Comparison of ENCODE assay signal across 17 cellular contexts in the genomic region with DNA sequence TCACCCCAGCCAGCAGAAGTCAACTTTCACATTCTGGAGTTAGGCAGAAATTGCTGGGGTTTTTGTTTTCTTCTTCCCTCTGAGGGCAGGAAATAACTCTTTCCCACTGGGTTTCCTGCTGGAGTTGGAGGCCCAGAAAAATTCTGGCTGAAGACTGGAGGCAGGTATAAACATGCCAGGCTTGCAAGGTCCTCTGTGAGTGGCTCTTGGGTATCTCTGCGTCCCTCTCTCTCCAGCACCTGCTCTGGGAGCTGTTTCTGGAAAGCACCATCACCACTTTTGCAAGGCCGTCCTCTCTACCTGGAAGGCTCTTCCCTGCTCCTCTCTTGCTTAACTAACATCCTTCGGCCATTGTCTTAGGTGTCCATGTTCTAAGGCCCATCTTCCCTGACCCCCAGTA.
DNase-seq lines count a peak whose midpoint lies in the region; ATAC-seq and TF ChIP-seq lines count a peak whose summit lies in the region.
"Had no signal": no experiment of that assay in that cellular context is flagged by ENCODE, and none has a peak within 500 bp of the region (broad histone marks: within the 10 kb centered on the region; RNA-seq: fewer than 3 reads in every experiment).

No MANE protein-coding gene starts in this region.

- H2AK5ac ChIP-seq in mesenchymal stem cell (ENCODE audit: low read length, severe bottlenecking), result no peak overlapping the region

- peak overlapping the region in 1 of 2 experiments; percentile 13 for H3K4ac ChIP-seq in mesenchymal stem cell (ENCODE audit: low read depth in 1 of 2, low read length in 2 of 2)

- 99% methylated on average over 3 of the region's 3 CpGs for WGBS in mesenchymal stem cell

- H3K27ac ChIP-seq in ACC112 (ENCODE audit: low read depth, low read length) (peak overlapping the region; percentile 98), mesenchymal stem cell (ENCODE audit: low read length, poor library complexity, severe bottlenecking) (no peak overlapping the region)
- no peak overlapping the region for H3K27ac ChIP-seq in CD4-positive, alpha-beta T cell (ENCODE audit: low read depth, low read length)

- H3K4me1 ChIP-seq in ACC112 (ENCODE audit: control insufficient read depth, insufficient read depth, low read length, unreplicated experiment) (peaks cover 51% of the 10 kb centered on the region), mesenchymal stem cell (ENCODE audit: control insufficient read depth, insufficient read depth, low read depth, low read length) (peaks cover 27% of the 10 kb centered on the region)

- CTCF ChIA-PET in activated CD4-positive, alpha-beta memory T cell treated with anti-CD3 and anti-CD28 coated beads, Interleukin-2, amount 10 ng/mL, durations not matched to agents 7 days and 5 days (lab: Charles Lee), result no interaction called here
- CTCF ChIA-PET in CD4-positive, alpha-beta T cell (lab: Charles Lee), result no interaction called here

- H3K4me2 ChIP-seq in mesenchymal stem cell (ENCODE audit: low read length, poor library complexity, severe bottlenecking), result no peak overlapping the region

- H3K14ac ChIP-seq in mesenchymal stem cell (ENCODE audit: low read length in 2 of 2), result no peak overlapping the region

- H2BK5ac ChIP-seq in mesenchymal stem cell (ENCODE audit: low read depth, low read length, poor library complexity, severe bottlenecking), result no peak overlapping the region

- H3K36me3 ChIP-seq in ACC112 (ENCODE audit: insufficient read depth, low read length) (no peaks in the 10 kb centered on the region), mesenchymal stem cell (ENCODE audit: control insufficient read depth in 1 of 2, insufficient read depth in 2 of 2, low read depth in 1 of 2, low read length in 2 of 2) (no peaks in the 10 kb centered on the region)

- H3K18ac ChIP-seq in mesenchymal stem cell (ENCODE audit: low read depth in 1 of 2, low read length in 2 of 2), result no peak overlapping the region

- intact Hi-C loops in CD4-positive, alpha-beta T cell (cut with DNase I, micrococcal nuclease), result no loop called here

- peaks cover 19% of the 10 kb centered on the region for H3K79me2 ChIP-seq in ACC112 (ENCODE audit: control insufficient read depth, insufficient read depth, low read length, unreplicated experiment)

- no peak overlapping the region for H3K4me3 Mint-ChIP-seq in HFFc6
- peak overlapping the region; percentile 37 for H3K4me3 Mint-ChIP-seq in endothelial cell (ENCODE audit: unreplicated experiment)
- H3K4me3 Mint-ChIP-seq in activated CD4-positive, alpha-beta memory T cell treated with anti-CD3 and anti-CD28 coated beads, Interleukin-2, amount 10 ng/mL, durations not matched to agents 7 days and 5 days, result no peak overlapping the region
- no peak overlapping the region for H3K4me3 Mint-ChIP-seq in CD4-positive, alpha-beta T cell
- H3K4me3 Mint-ChIP-seq: CD4-positive, CD25-positive, alpha-beta regulatory T cell; H9 had no signal

- H3K27me3 Mint-ChIP-seq in HFFc6 (ENCODE audit: insufficient read depth) (peaks cover 3% of the 10 kb centered on the region; the same call in 1 of the 2 replicates), endothelial cell (ENCODE audit: unreplicated experiment) (peaks cover 9% of the 10 kb centered on the region)
- H3K27me3 Mint-ChIP-seq in activated CD4-positive, alpha-beta memory T cell treated with anti-CD3 and anti-CD28 coated beads, Interleukin-2, amount 10 ng/mL, durations not matched to agents 7 days and 5 days, result peaks cover 11% of the 10 kb centered on the region
- H3K27me3 Mint-ChIP-seq in CD4-positive, alpha-beta T cell, result peaks cover 3% of the 10 kb centered on the region
- H3K27me3 Mint-ChIP-seq: CD4-positive, CD25-positive, alpha-beta regulatory T cell had no signal

- H4K91ac ChIP-seq in mesenchymal stem cell (ENCODE audit: low read length), result no peak overlapping the region

- H3K4me1 Mint-ChIP-seq in HFFc6 (ENCODE audit: low read depth) (peaks cover 46% of the 10 kb centered on the region), endothelial cell (ENCODE audit: unreplicated experiment) (peaks cover 18% of the 10 kb centered on the region)
- H3K4me1 Mint-ChIP-seq in activated CD4-positive, alpha-beta memory T cell treated with anti-CD3 and anti-CD28 coated beads, Interleukin-2, amount 10 ng/mL, durations not matched to agents 7 days and 5 days, result no peaks in the 10 kb centered on the region
- H3K4me1 Mint-ChIP-seq in CD4-positive, alpha-beta T cell (ENCODE audit: low read depth), result no peaks in the 10 kb centered on the region
- H3K4me1 Mint-ChIP-seq: CD4-positive, CD25-positive, alpha-beta regulatory T cell; IgD-negative memory B cell had no signal

- peaks cover 7% of the 10 kb centered on the region; the same call in 1 of the 2 replicates for H3K36me3 Mint-ChIP-seq in HFFc6 (ENCODE audit: low read depth)
- peaks cover 3% of the 10 kb centered on the region for H3K36me3 Mint-ChIP-seq in endothelial cell (ENCODE audit: low read depth, unreplicated experiment)
- H3K36me3 Mint-ChIP-seq in activated CD4-positive, alpha-beta memory T cell treated with anti-CD3 and anti-CD28 coated beads, Interleukin-2, amount 10 ng/mL, durations not matched to agents 7 days and 5 days (ENCODE audit: low read depth), result no peaks in the 10 kb centered on the region
- H3K36me3 Mint-ChIP-seq in CD4-positive, alpha-beta T cell (ENCODE audit: low read depth), result no peaks in the 10 kb centered on the region
- H3K36me3 Mint-ChIP-seq: CD4-positive, CD25-positive, alpha-beta regulatory T cell had no signal

- H3K23ac ChIP-seq in mesenchymal stem cell (ENCODE audit: low read length in 2 of 2), result no peak overlapping the region

- H3K9ac ChIP-seq in mesenchymal stem cell (ENCODE audit: low read length), result no peak overlapping the region

- H2AFZ ChIP-seq in ACC112 (ENCODE audit: low read length, unreplicated experiment) (no peak overlapping the region), mesenchymal stem cell (ENCODE audit: low read depth, low read length) (no peak overlapping the region)

- TF ChIP-seq CTCF in HFFc6 (IDR thresholded peaks at IDR 0.05) (no peak), endothelial cell (IDR thresholded peaks at IDR 0.05; ENCODE audit: unreplicated experiment) (no peak)
- TF ChIP-seq CTCF in CD4-positive, alpha-beta T cell (IDR thresholded peaks at IDR 0.05), result no peak

- H4K8ac ChIP-seq in mesenchymal stem cell (ENCODE audit: low read length), result no peak overlapping the region

- H2BK120ac ChIP-seq in mesenchymal stem cell (ENCODE audit: low read depth, low read length), result no peak overlapping the region

- H2BK12ac ChIP-seq in mesenchymal stem cell (ENCODE audit: low read length in 2 of 2), result no peak overlapping the region

- ATAC-seq in GM19324 (IDR thresholded peaks at IDR 0.05; ENCODE audit: low FRiP score, unreplicated experiment), result no peak
- ATAC-seq in HG03135 (IDR thresholded peaks at IDR 0.05; ENCODE audit: unreplicated experiment), result no peak
- ATAC-seq in CD4-positive, alpha-beta T cell (ENCODE audit: poor library complexity), result no peak

- DNase-seq in HFFc6 (no peak), endothelial cell (ENCODE audit: low spot score) (no peak), mesenchymal stem cell (no peak)
- no peak for DNase-seq in activated CD4-positive, alpha-beta memory T cell treated with anti-CD3 and anti-CD28 coated beads, Interleukin-2, amount 10 ng/mL, durations not matched to agents 7 days and 5 days
- no peak for DNase-seq in CD4-positive, alpha-beta T cell
- DNase-seq: CD4-positive, CD25-positive, alpha-beta regulatory T cell; COR-L47; DMS79; H9; NCI-H187; NCI-H446; NCI-H526; SHP77 had no signal

- H3K79me1 ChIP-seq in mesenchymal stem cell (replicated peaks; ENCODE audit: low read length, poor library complexity, severe bottlenecking), result no peaks in the 10 kb centered on the region

- no peaks in the 10 kb centered on the region for H3K9me3 ChIP-seq in mesenchymal stem cell (ENCODE audit: control insufficient read depth, low read length)
- H3K9me3 ChIP-seq in CD4-positive, alpha-beta T cell (ENCODE audit: control insufficient read depth, low read length), result no peaks in the 10 kb centered on the region

- peak overlapping the region; percentile 44 for H3K27ac Mint-ChIP-seq in HFFc6
- H3K27ac Mint-ChIP-seq in endothelial cell (ENCODE audit: unreplicated experiment), result peak overlapping the region; percentile 82
- H3K27ac Mint-ChIP-seq in activated CD4-positive, alpha-beta memory T cell treated with anti-CD3 and anti-CD28 coated beads, Interleukin-2, amount 10 ng/mL, durations not matched to agents 7 days and 5 days, result no peak overlapping the region
- H3K27ac Mint-ChIP-seq in CD4-positive, alpha-beta T cell, result no peak overlapping the region
- H3K27ac Mint-ChIP-seq: CD4-positive, CD25-positive, alpha-beta regulatory T cell; H9; IgD-negative memory B cell had no signal

- H3K9me3 Mint-ChIP-seq in HFFc6, result peaks cover 16% of the 10 kb centered on the region
- no peaks in the 10 kb centered on the region for H3K9me3 Mint-ChIP-seq in endothelial cell (ENCODE audit: unreplicated experiment)
- H3K9me3 Mint-ChIP-seq in activated CD4-positive, alpha-beta memory T cell treated with anti-CD3 and anti-CD28 coated beads, Interleukin-2, amount 10 ng/mL, durations not matched to agents 7 days and 5 days, result no peaks in the 10 kb centered on the region
- no peaks in the 10 kb centered on the region for H3K9me3 Mint-ChIP-seq in CD4-positive, alpha-beta T cell

- H3K4me3 ChIP-seq in ACC112 (ENCODE audit: low read depth, low read length) (no peak overlapping the region), mesenchymal stem cell (ENCODE audit: insufficient read depth in 1 of 2, low read depth in 1 of 2, low read length in 2 of 2) (no peak overlapping the region)

- POLR2A ChIA-PET in activated CD4-positive, alpha-beta memory T cell treated with anti-CD3 and anti-CD28 coated beads, Interleukin-2, amount 10 ng/mL, durations not matched to agents 7 days and 5 days (lab: Charles Lee), result no interaction called here
- POLR2A ChIA-PET in CD4-positive, alpha-beta T cell (lab: Charles Lee), result no interaction called here

- peak overlapping the region; percentile 30 for H2BK15ac ChIP-seq in mesenchymal stem cell (ENCODE audit: low read depth, poor library complexity, severe bottlenecking)

- no peaks in the 10 kb centered on the region for H3K27me3 ChIP-seq in ACC112 (ENCODE audit: insufficient read depth, low read length)
- H3K27me3 ChIP-seq in mesenchymal stem cell (ENCODE audit: control insufficient read depth in 1 of 2, insufficient read depth in 1 of 2, low read length in 2 of 2), result no peaks in the 10 kb centered on the region
- H3K27me3 ChIP-seq in CD4-positive, alpha-beta T cell (ENCODE audit: control insufficient read depth, insufficient read depth, low read length), result no peaks in the 10 kb centered on the region

Comparison
In these comparisons a context has a peak if more than half of its experiments do, and no peak if none do; other contexts are left out.
1. H3K27ac Mint-ChIP-seq: peak in HFFc6 (single experiment) and endothelial cell (single experiment); none in activated CD4-positive, alpha-beta memory T cell treated with anti-CD3 and anti-CD28 coated beads, Interleukin-2, amount 10 ng/mL, durations not matched to agents 7 days and 5 days (single experiment) and CD4-positive, alpha-beta T cell (single experiment).